1 cellular context compared by ENCODE assay signal in the genomic region with DNA sequence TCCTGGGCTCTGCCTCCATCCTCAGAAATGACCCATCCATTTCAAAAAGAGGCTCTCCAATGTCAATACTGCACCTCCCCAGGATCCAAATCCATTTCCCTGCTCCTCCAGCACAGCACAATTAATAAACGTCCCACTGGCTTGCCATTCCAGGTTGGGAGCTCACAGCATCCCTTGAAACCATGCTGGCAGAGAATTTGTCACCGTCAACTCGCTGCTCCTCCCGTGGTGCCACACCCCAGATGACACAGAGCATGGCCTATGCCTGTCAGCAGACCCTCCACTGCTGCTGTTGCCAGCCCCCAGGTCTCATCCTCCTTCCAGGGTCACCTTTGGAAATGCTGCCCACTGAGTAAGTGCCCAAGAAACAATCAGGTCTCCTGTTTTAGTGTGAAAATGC.
TF ChIP-seq lines count a peak whose summit lies in the region.

No MANE protein-coding gene starts in this region.

TF ChIP-seq in neural cell, 6 proteins besides CTCF, POLR2A, EP300 and RAD21 (continued from another document):
- TF ChIP-seq, protein P1, sequence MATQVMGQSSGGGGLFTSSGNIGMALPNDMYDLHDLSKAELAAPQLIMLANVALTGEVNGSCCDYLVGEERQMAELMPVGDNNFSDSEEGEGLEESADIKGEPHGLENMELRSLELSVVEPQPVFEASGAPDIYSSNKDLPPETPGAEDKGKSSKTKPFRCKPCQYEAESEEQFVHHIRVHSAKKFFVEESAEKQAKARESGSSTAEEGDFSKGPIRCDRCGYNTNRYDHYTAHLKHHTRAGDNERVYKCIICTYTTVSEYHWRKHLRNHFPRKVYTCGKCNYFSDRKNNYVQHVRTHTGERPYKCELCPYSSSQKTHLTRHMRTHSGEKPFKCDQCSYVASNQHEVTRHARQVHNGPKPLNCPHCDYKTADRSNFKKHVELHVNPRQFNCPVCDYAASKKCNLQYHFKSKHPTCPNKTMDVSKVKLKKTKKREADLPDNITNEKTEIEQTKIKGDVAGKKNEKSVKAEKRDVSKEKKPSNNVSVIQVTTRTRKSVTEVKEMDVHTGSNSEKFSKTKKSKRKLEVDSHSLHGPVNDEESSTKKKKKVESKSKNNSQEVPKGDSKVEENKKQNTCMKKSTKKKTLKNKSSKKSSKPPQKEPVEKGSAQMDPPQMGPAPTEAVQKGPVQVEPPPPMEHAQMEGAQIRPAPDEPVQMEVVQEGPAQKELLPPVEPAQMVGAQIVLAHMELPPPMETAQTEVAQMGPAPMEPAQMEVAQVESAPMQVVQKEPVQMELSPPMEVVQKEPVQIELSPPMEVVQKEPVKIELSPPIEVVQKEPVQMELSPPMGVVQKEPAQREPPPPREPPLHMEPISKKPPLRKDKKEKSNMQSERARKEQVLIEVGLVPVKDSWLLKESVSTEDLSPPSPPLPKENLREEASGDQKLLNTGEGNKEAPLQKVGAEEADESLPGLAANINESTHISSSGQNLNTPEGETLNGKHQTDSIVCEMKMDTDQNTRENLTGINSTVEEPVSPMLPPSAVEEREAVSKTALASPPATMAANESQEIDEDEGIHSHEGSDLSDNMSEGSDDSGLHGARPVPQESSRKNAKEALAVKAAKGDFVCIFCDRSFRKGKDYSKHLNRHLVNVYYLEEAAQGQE (IDR thresholded peaks at IDR 0.05; ENCODE audit: borderline replicate concordance): no peak
